1 cellular context compared by ENCODE assay signal in genomic region chr3:194596906-194597305, GRCh38.
TF ChIP-seq lines count a peak whose summit lies in the region.

No MANE protein-coding gene starts in this region.

TF ChIP-seq in A549, 52 proteins besides CTCF, POLR2A, EP300 and RAD21 (continued from another document):
- TF ChIP-seq CHD4 (IDR thresholded peaks at IDR 0.05; ENCODE audit: borderline replicate concordance) (no peak), ZSCAN20 (CRISPR knock-in tag; IDR thresholded peaks at IDR 0.05) (no peak), CBX8 (IDR thresholded peaks at IDR 0.05) (no peak), ZNF302 (CRISPR knock-in tag; IDR thresholded peaks at IDR 0.05) (no peak), NPAS2 (CRISPR knock-in tag; IDR thresholded peaks at IDR 0.05; ENCODE audit: borderline replicate concordance) (no peak), POLR2AphosphoS2 (conservative IDR thresholded peaks at IDR 0.05; ENCODE audit: low read length) (no peak)
TF ChIP-seq in A549: peak in this region for 0.
